31 cellular contexts compared by ENCODE assay signal in the genomic region with DNA sequence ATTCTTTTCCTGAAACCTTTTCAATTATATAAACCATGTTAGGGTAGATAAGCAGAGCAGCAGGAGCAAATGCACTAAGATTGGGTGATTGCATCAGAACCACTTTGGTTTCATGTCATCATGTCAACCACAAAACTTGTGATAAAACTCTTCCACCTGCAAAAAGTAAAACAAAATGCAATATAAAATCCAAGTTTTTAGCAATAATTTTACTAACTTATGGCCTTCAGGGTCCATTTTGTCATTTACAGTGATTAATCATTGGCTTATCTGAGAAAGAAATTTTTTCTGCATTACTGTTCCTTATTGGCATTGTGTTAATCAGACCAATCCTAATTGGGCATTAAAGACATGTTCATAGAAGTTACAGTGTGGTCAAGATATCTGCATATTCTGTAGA.
"Had no signal": no experiment of that assay in that cellular context is flagged by ENCODE, and none has a peak within 500 bp of the region (broad histone marks: within the 10 kb centered on the region; RNA-seq: fewer than 3 reads in every experiment).

No MANE protein-coding gene starts in this region.

- H3K27ac ChIP-seq: left lung, lower lobe of right lung, neural progenitor cell, neutrophil, prostate gland, skin epidermis, stomach, testis, thyroid gland, transverse colon, upper lobe of left lung, vagina had no signal

- ATAC-seq: left colon; left lung; lower lobe of right lung; natural killer cell; right cardiac atrium; sciatic nerve; stimulated activated naive B cell treated with anti-CD40 and anti-IgM and Interleukin-4, amounts not matched to agents 10 μg/mL and 1 μg/mL and 100 μg/mL, for 72 hours; stimulated activated naive CD8-positive, alpha-beta T cell treated with anti-CD3 and anti-CD28 coated beads, Interleukin-15, Interleukin-2, amounts not matched to agents 100 U/mL and 50 U/mL, for 24 hours had no signal

- H3K9ac ChIP-seq: neural progenitor cell had no signal

- DNase-seq: hippocampal formation; kidney; left colon; left lung; lower lobe of right lung; mammary epithelial cell; mesenchymal stem cell; naive B cell; natural killer cell; nephron progenitor cell; occipital lobe; posterior cingulate gyrus; retina; right cardiac atrium; stimulated activated CD4-positive, alpha-beta T cell treated with anti-CD3 and anti-CD28 coated beads, Interleukin-12 subunit alpha, Interleukin-12 subunit beta, amount 100 ng/mL, for 4 hours; stimulated activated CD4-positive, alpha-beta T cell treated with anti-CD3 and anti-CD28 coated beads, Interleukin-15, amount 100 ng/mL, for 24 hours; stimulated activated CD4-positive, alpha-beta T cell treated with anti-CD3 and anti-CD28 coated beads, Interleukin-2, amount 100 ng/mL, for 24 hours; stimulated activated CD4-positive, alpha-beta T cell treated with anti-CD3 and anti-CD28 coated beads, Interleukin-4, amount 100 ng/mL, for 1 hour; stimulated activated naive B cell treated with anti-CD40 and anti-IgM and Interleukin-4, amounts not matched to agents 10 μg/mL and 1 μg/mL and 100 μg/mL, for 72 hours; stimulated activated naive CD8-positive, alpha-beta T cell treated with anti-CD3 and anti-CD28 coated beads, Interleukin-15, Interleukin-2, amounts not matched to agents 100 U/mL and 50 U/mL, for 24 hours; stomach; testis; thyroid gland; transverse colon; upper lobe of left lung had no signal

- H3K4me2 ChIP-seq: neural progenitor cell had no signal

- H3K4me1 ChIP-seq: left lung, lower lobe of right lung, prostate gland, thyroid gland, upper lobe of left lung had no signal

- H3K9me3 ChIP-seq: left lung, lower lobe of right lung, neutrophil, prostate gland, stomach, testis, thyroid gland, transverse colon, upper lobe of left lung, vagina had no signal

- H3K4me3 ChIP-seq: left lung, lower lobe of right lung, neural progenitor cell, prostate gland, skin epidermis, stomach, testis, thyroid gland, transverse colon, upper lobe of left lung, vagina had no signal

- H2AFZ ChIP-seq: neural progenitor cell had no signal

- H3K36me3 ChIP-seq: left lung, lower lobe of right lung, neural progenitor cell, neutrophil, prostate gland, stomach, thyroid gland, transverse colon, upper lobe of left lung, vagina had no signal

- H3K27me3 ChIP-seq: left lung, neural progenitor cell, neutrophil, stomach, testis, thyroid gland, transverse colon, upper lobe of left lung, vagina had no signal
